ENCODE assay signal across 9 cellular contexts in the genomic region with DNA sequence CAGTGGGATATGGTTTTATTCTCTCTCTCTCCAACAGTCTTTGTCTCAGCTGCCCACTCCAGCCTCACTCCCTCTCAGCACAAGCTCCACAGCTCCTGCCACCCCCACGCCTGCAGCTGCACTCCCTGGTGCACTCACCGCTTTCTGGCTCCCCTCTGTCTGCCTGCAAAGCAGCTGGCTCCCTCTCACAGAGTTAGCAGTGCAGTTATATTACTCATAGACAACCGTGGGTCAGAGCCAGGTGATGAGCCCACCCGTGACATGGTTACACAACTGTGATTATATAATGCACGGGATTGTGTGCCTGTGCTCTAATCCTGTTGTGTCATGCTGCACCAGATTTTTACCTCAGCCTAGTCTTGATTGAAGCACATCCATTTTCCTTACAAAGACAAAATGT.
DNase-seq lines count a peak whose midpoint lies in the region; ATAC-seq and TF ChIP-seq lines count a peak whose summit lies in the region.
"Had no signal": no experiment of that assay in that cellular context is flagged by ENCODE, and none has a peak within 500 bp of the region (broad histone marks: within the 10 kb centered on the region; RNA-seq: fewer than 3 reads in every experiment).

No MANE protein-coding gene starts in this region.

- H3K9me3 ChIP-seq in testis: no peaks in the 10 kb centered on the region
- no peaks in the 10 kb centered on the region for H3K9me3 ChIP-seq in PC-9 (ENCODE audit: insufficient read depth, low read depth)

- no peaks in the 10 kb centered on the region for H3K9me2 ChIP-seq in PC-9 (ENCODE audit: insufficient read depth)

- no peaks in the 10 kb centered on the region for H4K20me1 ChIP-seq in PC-9 (ENCODE audit: insufficient read depth)

- TF ChIP-seq POLR2A in testis (IDR thresholded peaks at IDR 0.05): no peak

- no peak for ATAC-seq in HG03159 (IDR thresholded peaks at IDR 0.05; ENCODE audit: unreplicated experiment)
- no peak for ATAC-seq in HG03439 (IDR thresholded peaks at IDR 0.05; ENCODE audit: unreplicated experiment)

- no peaks in the 10 kb centered on the region for H3F3A ChIP-seq in PC-9 (ENCODE audit: insufficient read depth, low read depth)

- H3K4me3 ChIP-seq in testis (no peak overlapping the region), PC-9 (no peak overlapping the region)

- BruUV-seq in PC-9 (replicated peaks; lab: Mats Ljungman, UMichigan): no TSS peak

- H3K27ac ChIP-seq in testis (no peak overlapping the region), PC-9 (no peak overlapping the region)

- H3K4me1 ChIP-seq in testis: peaks cover 11% of the 10 kb centered on the region
- 0 out of 2 replicates have a peak, but pooled peaks cover 5% of the 10 kb centered on the region for H3K4me1 ChIP-seq in PC-9 (replicated peaks; ENCODE audit: insufficient read depth)

- peak; percentile 20 for DNase-seq in DMS53 (lab: John Stamatoyannopoulos, UW)
- DNase-seq in DMS53 treated with DMSO at 0.1 percent for 48 hours (lab: John Stamatoyannopoulos, UW; ENCODE audit: unreplicated experiment): no peak
- peak in 54 of 58 donors; percentile 4 to 80 (median 36) for DNase-seq in anterior cingulate cortex (lab: John Stamatoyannopoulos, UW)
- peak in 31 of 51 donors; percentile 1 to 77 (median 13) for DNase-seq in hypothalamus (lab: John Stamatoyannopoulos, UW)
- peak; percentile 69 for DNase-seq in testis
- no peak for DNase-seq in PC-9
- DNase-seq: 8988T had no signal

- POLR2A ChIA-PET in PC-9 (lab: Charles Lee; ENCODE audit: unreplicated experiment): no interaction called here

- H3K79me2 ChIP-seq in PC-9 (ENCODE audit: low read depth): no peaks in the 10 kb centered on the region

- CTCF ChIA-PET in PC-9 (lab: Charles Lee): no interaction called here

- intact Hi-C loops in testis (cut with DNase I; ENCODE audit: low total_unique reads): no loop called here
- intact Hi-C loops in PC-9 (cut with micrococcal nuclease; ENCODE audit: unreplicated experiment): no loop called here

- no peak overlapping the region for H3K4me2 ChIP-seq in PC-9

- H3K27me3 ChIP-seq in testis (no peaks in the 10 kb centered on the region), PC-9 (ENCODE audit: insufficient read depth, low read depth) (no peaks in the 10 kb centered on the region)

- H2AFZ ChIP-seq in PC-9: no peak overlapping the region

- WGBS in testis, 2 donors: 31 to 43% methylated on average over 5 of the region's 5 CpGs

- no peak for TF ChIP-seq CTCF in testis (IDR thresholded peaks at IDR 0.05)
- TF ChIP-seq CTCF in PC-9 (conservative IDR thresholded peaks at IDR 0.05): no peak

- H3K36me3 ChIP-seq in testis (ENCODE audit: low read depth, missing control alignments) (no peaks in the 10 kb centered on the region), PC-9 (ENCODE audit: low read depth) (no peaks in the 10 kb centered on the region)

Comparison
In these comparisons a context has a peak if more than half of its experiments do, and no peak if none do; other contexts are left out.
1. DNase-seq: peak in DMS53 (single experiment), anterior cingulate cortex (54 of 58), hypothalamus (31 of 51) and testis (single experiment); none in DMS53 treated with DMSO at 0.1 percent for 48 hours (single experiment) and PC-9 (0 of 2).